ENCODE assay signal across 9 cellular contexts in genomic region chr1:14800014-14800413, GRCh38.
"Had no signal": no experiment of that assay in that cellular context is flagged by ENCODE, and none has a peak within 500 bp of the region (broad histone marks: within the 10 kb centered on the region; RNA-seq: fewer than 3 reads in every experiment).

No MANE protein-coding gene starts in this region.

- FAIRE-seq: H54, HTR-8/SVneo had no signal

- H3K9ac ChIP-seq: GM23248, KMS-11 had no signal

- H3K4me3 ChIP-seq: GM23248 had no signal

- H3K4me2 ChIP-seq: KMS-11 had no signal

- DNase-seq: GM23248, GOT3, H9, HCEC 1CT, IMR-90, KBM-7 had no signal

- H3K27ac ChIP-seq: GM23248, KMS-11 had no signal

- H2AFZ ChIP-seq: GM23248 had no signal
